In genomic region chr5:139807647-139808030, GRCh38 we compare ENCODE assay signal across 19 cellular contexts. TPM values are rescaled to one million over a fixed set of nuclear protein-coding genes. Genes with fewer than 3 reads are reported as not detected.
"Had no signal": no experiment of that assay in that cellular context is flagged by ENCODE, and none has a peak within 500 bp of the region (broad histone marks: within the 10 kb centered on the region; RNA-seq: fewer than 3 reads in every experiment).

No MANE protein-coding gene starts in this region.

- H3K27ac Mint-ChIP-seq: nephron progenitor cell had no signal

- H3K4me3 Mint-ChIP-seq: nephron progenitor cell had no signal

- H3K36me3 ChIP-seq: colonic mucosa, heart right ventricle, left ventricle myocardium inferior had no signal

- H3K4me1 ChIP-seq: colonic mucosa, heart right ventricle, left ventricle myocardium inferior had no signal

- H3K27ac ChIP-seq: colonic mucosa, heart right ventricle, left ventricle myocardium inferior had no signal

- DNase-seq: cerebellar nuclear complex; colonic mucosa; dermis blood vessel endothelial cell; effector memory CD4-positive, alpha-beta T cell; heart right ventricle; mesenchymal stem cell; nephron progenitor cell; small intestine; stimulated activated CD4-positive, alpha-beta T cell treated with anti-CD3 and anti-CD28 coated beads, Interleukin-2, amount 100 ng/mL, for 48 hours; stimulated activated naive CD4-positive, alpha-beta T cell treated with Interleukin-2 at 50 U/mL for 16 hours; trophoblast cell had no signal

- H3K4me3 ChIP-seq: colonic mucosa, heart right ventricle, left ventricle myocardium inferior, lung had no signal

- H3K9me3 ChIP-seq: colonic mucosa, heart right ventricle, left ventricle myocardium inferior had no signal

- H3K9me3 Mint-ChIP-seq: nephron progenitor cell had no signal

- H3K4me1 Mint-ChIP-seq: nephron progenitor cell had no signal

- H3K27me3 ChIP-seq: colonic mucosa had no signal

- FAIRE-seq: endometrium, frontal cortex, islet of Langerhans, small intestine, urothelium cell line had no signal

RNA-seq across cellular contexts. Expression of gene PSD2, which starts 12.0 kb away (rescaled TPM):
- total RNA-seq: esophagus mucosa, glomerular endothelial cell, left ventricle myocardium inferior had no signal
